Comparison of ENCODE assay signal across 14 cellular contexts in the genomic region with DNA sequence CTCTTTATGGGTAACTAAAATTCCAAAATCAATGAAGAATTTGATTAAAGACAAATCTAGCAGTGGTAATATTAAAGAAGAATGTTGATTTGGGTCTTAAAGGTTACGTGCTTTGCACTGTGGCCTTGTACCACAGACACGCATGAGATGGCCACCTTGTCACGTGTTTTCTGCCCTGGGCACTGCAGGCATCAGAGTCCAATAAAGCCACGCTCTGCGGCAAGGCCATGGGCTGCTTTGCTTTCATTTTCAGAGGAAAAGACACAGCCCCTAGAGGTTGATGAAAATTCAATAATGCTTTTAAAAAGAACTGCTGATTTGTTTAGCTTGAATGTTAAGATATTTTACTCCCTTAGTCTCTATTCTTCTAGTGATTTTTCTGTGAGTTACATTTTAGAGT. TPM values are rescaled to one million over a fixed set of nuclear protein-coding genes. Genes with fewer than 3 reads are reported as not detected.
A peak's percentile ranks its signal among the peaks of the same experiment; 100 is the strongest.
DNase-seq lines count a peak whose midpoint lies in the region; ATAC-seq, FAIRE-seq and TF ChIP-seq lines count a peak whose summit lies in the region.
"Had no signal": no experiment of that assay in that cellular context is flagged by ENCODE, and none has a peak within 500 bp of the region (broad histone marks: within the 10 kb centered on the region; RNA-seq: fewer than 3 reads in every experiment).

No MANE protein-coding gene starts in this region.

- H3K4me3 Mint-ChIP-seq in activated T-cell treated with anti-CD3 and anti-CD28 coated beads, Interleukin-2, amount 50 U/mL, for 4 hours: no peak overlapping the region
- H3K4me3 Mint-ChIP-seq: activated CD4-positive, alpha-beta memory T cell treated with anti-CD3 and anti-CD28 coated beads, Interleukin-2, amount 10 ng/mL, durations not matched to agents 7 days and 5 days; memory B cell had no signal

- H3K36me3 ChIP-seq in tibial nerve: peaks cover 0 to 32% (median 0%) of the 10 kb centered on the region in 3 donors

- FAIRE-seq in RCC 7860 (lab: Jason Lieb, UNC): peak; percentile 28
- no peak for FAIRE-seq in D721Med (lab: Jason Lieb, UNC)
- FAIRE-seq: frontal cortex had no signal

- H3K4me1 ChIP-seq in tibial nerve: peaks cover 0 to 41% (median 2%) of the 10 kb centered on the region in 4 donors
- H3K4me1 ChIP-seq: sigmoid colon had no signal

- no peaks in the 10 kb centered on the region for H3K27me3 ChIP-seq in tibial nerve
- H3K27me3 ChIP-seq: sigmoid colon had no signal

- H3K9me3 Mint-ChIP-seq in activated T-cell treated with anti-CD3 and anti-CD28 coated beads, Interleukin-2, amount 50 U/mL, for 4 hours: no peaks in the 10 kb centered on the region
- H3K9me3 Mint-ChIP-seq: activated naive CD4-positive, alpha-beta T cell treated with anti-CD3 and anti-CD28 coated beads, Interleukin-2, amount 50 U/mL, for 72 hours; memory B cell had no signal

- TF ChIP-seq POLR2A in tibial nerve (IDR thresholded peaks at IDR 0.05): no peak

- peak overlapping the region; percentile 23 to 76 (median 54) for H3K27ac ChIP-seq in tibial nerve

- TF ChIP-seq CTCF in tibial nerve (IDR thresholded peaks at IDR 0.05): no peak
- TF ChIP-seq CTCF in D721Med (IDR thresholded peaks at IDR 0.05; ENCODE audit: insufficient read depth, missing control alignments): no peak

- peaks cover 7% of the 10 kb centered on the region for H3K27me3 Mint-ChIP-seq in activated T-cell treated with anti-CD3 and anti-CD28 coated beads, Interleukin-2, amount 50 U/mL, for 4 hours (ENCODE audit: low read depth)

- DNase-seq in RCC 7860 (ENCODE audit: low spot score) (peak; percentile 43), kidney tubule cell (ENCODE audit: low spot score) (peak; percentile 49), tibial nerve (ENCODE audit: low spot score in 2 of 2) (no peak), D721Med (ENCODE audit: insufficient read length, low spot score) (no peak), T-helper 2 cell (no peak)
- no peak for DNase-seq in activated T-cell treated with anti-CD3 and anti-CD28 coated beads, Interleukin-2, amount 50 U/mL, for 4 hours
- DNase-seq: activated CD4-positive, alpha-beta memory T cell treated with anti-CD3 and anti-CD28 coated beads, Interleukin-2, amount 10 ng/mL, durations not matched to agents 7 days and 5 days; cortex of kidney; NCI-H446 treated with DMSO at 0.1 percent for 48 hours; sigmoid colon had no signal

- H3K9me3 ChIP-seq in tibial nerve: no peaks in the 10 kb centered on the region
- H3K9me3 ChIP-seq: sigmoid colon had no signal

- 45 to 54% methylated on average over 5 of the region's 5 CpGs for WGBS in tibial nerve, 2 donors

- H3K36me3 Mint-ChIP-seq in activated T-cell treated with anti-CD3 and anti-CD28 coated beads, Interleukin-2, amount 50 U/mL, for 4 hours (ENCODE audit: insufficient read depth): no peaks in the 10 kb centered on the region
- H3K36me3 Mint-ChIP-seq: activated naive CD4-positive, alpha-beta T cell treated with anti-CD3 and anti-CD28 coated beads, Interleukin-2, amount 50 U/mL, for 72 hours; memory B cell had no signal

- TF ChIP-seq EP300 in tibial nerve (IDR thresholded peaks at IDR 0.05): no peak

- peak; percentile 46 for ATAC-seq in GM21825 (IDR thresholded peaks at IDR 0.05; ENCODE audit: unreplicated experiment)
- no peak for ATAC-seq in activated T-cell treated with anti-CD3 and anti-CD28 coated beads, Interleukin-2, amount 50 U/mL, for 4 hours
- ATAC-seq: activated naive CD4-positive, alpha-beta T cell treated with anti-CD3 and anti-CD28 coated beads, Interleukin-2, amount 50 U/mL, for 72 hours had no signal

- H3K4me3 ChIP-seq in tibial nerve: peak overlapping the region in 2 of 4 donors; percentile 5 to 14
- H3K4me3 ChIP-seq: sigmoid colon had no signal

- H3K4me1 Mint-ChIP-seq in activated T-cell treated with anti-CD3 and anti-CD28 coated beads, Interleukin-2, amount 50 U/mL, for 4 hours (ENCODE audit: low read depth): peaks cover 5% of the 10 kb centered on the region

RNA-seq across cellular contexts. Expression of a gene that starts 30.4 kb away (rescaled TPM):
- total RNA-seq in tibial nerve: 100 to 1,000 TPM in 3 of 4 donors, 10 to 100 TPM in 1; 87.3 to 221 (median 135) TPM
- 1 to 10 TPM in 1 of 3 donors, under 1 TPM in 2; 0.63 to 1.0 (median 0.71) TPM for total RNA-seq in activated T-cell treated with anti-CD3 and anti-CD28 coated beads, Interleukin-2, amount 50 U/mL, for 4 hours

Comparison
In these comparisons a context has a peak if more than half of its experiments do, and no peak if none do; other contexts are left out.
1. DNase-seq: peak in RCC 7860 (single experiment) and kidney tubule cell (single experiment); none in tibial nerve (0 of 2), D721Med (single experiment), T-helper 2 cell (0 of 5) and activated T-cell treated with anti-CD3 and anti-CD28 coated beads, Interleukin-2, amount 50 U/mL, for 4 hours (single experiment).
2. RNA of a gene that starts 30.4 kb away (total RNA-seq): 87.3 to 221 TPM in tibial nerve; 0.63 to 1.0 TPM in activated T-cell treated with anti-CD3 and anti-CD28 coated beads, Interleukin-2, amount 50 U/mL, for 4 hours; every median in the first group is over 10 times any median in the second.